ENCODE assay signal across 20 cellular contexts in genomic region chr4:160947653-160948052, GRCh38.
"Had no signal": no experiment of that assay in that cellular context is flagged by ENCODE, and none has a peak within 500 bp of the region (broad histone marks: within the 10 kb centered on the region; RNA-seq: fewer than 3 reads in every experiment).

No MANE protein-coding gene starts in this region.

- H3K36me3 ChIP-seq: prostate gland, right atrium auricular region, sigmoid colon, stomach, thyroid gland, vagina had no signal

- H3K4me1 ChIP-seq: prostate gland, right atrium auricular region, sigmoid colon, stomach, thyroid gland, vagina had no signal

- DNase-seq: dermis blood vessel endothelial cell; effector memory CD4-positive, alpha-beta T cell; erythroblast; hypothalamus; kidney; mucosa of descending colon; naive B cell; nucleus accumbens; sigmoid colon; stimulated activated CD4-positive, alpha-beta T cell treated with anti-CD3 and anti-CD28 coated beads, Interleukin-2, amount 100 ng/mL, for 24 hours; stimulated activated CD4-positive, alpha-beta T cell treated with anti-CD3 and anti-CD28 coated beads, Interleukin-4, amount 100 ng/mL, for 24 hours; stimulated activated naive CD4-positive, alpha-beta T cell treated with Interleukin-2 at 50 U/mL for 16 hours; stomach; thyroid gland; trophoblast cell had no signal

- H3K27me3 ChIP-seq: right atrium auricular region, sigmoid colon, stomach, thyroid gland, vagina had no signal

- H3K4me3 ChIP-seq: coronary artery, lung, mucosa of descending colon, prostate gland, right atrium auricular region, sigmoid colon, stomach, thyroid gland, vagina had no signal

- H3K27ac ChIP-seq: coronary artery, prostate gland, right atrium auricular region, sigmoid colon, stomach, thyroid gland, vagina had no signal

- H3K9me3 ChIP-seq: mucosa of descending colon, prostate gland, sigmoid colon, thyroid gland, vagina had no signal
